16 cellular contexts compared by ENCODE assay signal in the genomic region with DNA sequence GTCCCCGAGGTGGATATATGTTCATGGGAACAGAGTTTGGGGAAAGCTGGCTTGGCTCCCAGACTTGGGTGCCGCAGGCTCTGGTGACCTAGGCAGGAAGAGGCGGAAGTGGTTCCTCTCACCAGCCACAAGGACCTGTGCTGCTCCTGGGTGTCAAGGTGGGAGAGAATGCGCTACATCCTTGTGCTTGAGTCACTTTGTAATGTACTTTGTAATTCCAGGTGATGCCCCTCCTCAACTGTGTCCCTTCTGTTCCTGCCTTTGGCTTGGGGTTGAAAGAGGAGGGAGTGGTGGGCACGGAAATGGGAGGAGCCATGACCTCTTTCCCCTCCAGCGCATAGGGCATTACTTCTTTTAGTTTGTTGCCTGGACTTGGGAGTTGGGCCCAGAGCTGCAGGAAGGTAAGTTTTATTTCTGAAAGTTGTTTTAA. TPM values are rescaled to one million over a fixed set of nuclear protein-coding genes. Genes with fewer than 3 reads are reported as not detected.
A peak's percentile ranks its signal among the peaks of the same experiment; 100 is the strongest.
DNase-seq lines count a peak whose midpoint lies in the region; ATAC-seq and TF ChIP-seq lines count a peak whose summit lies in the region.
"Had no signal": no experiment of that assay in that cellular context is flagged by ENCODE, and none has a peak within 500 bp of the region (broad histone marks: within the 10 kb centered on the region; RNA-seq: fewer than 3 reads in every experiment).

No MANE protein-coding gene starts in this region.

- CTCF ChIA-PET in Panc1 (lab: Charles Lee) = interaction anchor here (0.5 kb wide), 1 partner anchor 19 kb away, joined by 8 read pairs; no protein-coding TSS in a partner anchor
- CTCF ChIA-PET in naive thymus-derived CD4-positive, alpha-beta T cell (lab: Charles Lee) = no interaction called here

- H3K9me3 ChIP-seq in BE2C (no peaks in the 10 kb centered on the region), Panc1 (ENCODE audit: control insufficient read depth, insufficient read depth, low read depth, low read length) (no peaks in the 10 kb centered on the region), esophagus muscularis mucosa (no peaks in the 10 kb centered on the region), SJCRH30 (replicated peaks) (no peaks in the 10 kb centered on the region)
- H3K9me3 ChIP-seq in naive thymus-derived CD4-positive, alpha-beta T cell (ENCODE audit: control insufficient read depth in 2 of 3, low read length in 3 of 3) = no peaks in the 10 kb centered on the region

- no peak for TF ChIP-seq EP300 in esophagus muscularis mucosa (IDR thresholded peaks at IDR 0.05)

- POLR2A ChIA-PET in Panc1 (lab: Charles Lee) = no interaction called here
- POLR2A ChIA-PET in naive thymus-derived CD4-positive, alpha-beta T cell (lab: Charles Lee) = interaction anchor here (1.0 to 2.4 kb wide), 3 partner anchors 12 to 94 kb away, joined by 3 to 11 read pairs (median 6); no protein-coding TSS in a partner anchor

- in situ Hi-C loops in Panc1 (cut with HindIII; ENCODE audit: low pct_unique_long_range_greater_than_20kb, low sequenced_read_pairs) = no loop called here

- H3K4me3 ChIP-seq in BE2C (ENCODE audit: low read depth, low read length) (no peak overlapping the region), Panc1 (ENCODE audit: low read depth in 2 of 2, low read length in 2 of 2) (peak overlapping the region in 1 of 2 experiments; percentile 29; a peak in 2 of 4 replicates), esophagus muscularis mucosa (peak overlapping the region; percentile 23 to 36 (median 29)), SJCRH30 (no peak overlapping the region)
- no peak overlapping the region for H3K4me3 ChIP-seq in naive thymus-derived CD4-positive, alpha-beta T cell (ENCODE audit: low read length)
- H3K4me3 ChIP-seq: GM23248 had no signal

- H3K36me3 Mint-ChIP-seq in naive thymus-derived CD4-positive, alpha-beta T cell = peaks cover 0 to 29% (median 9%) of the 10 kb centered on the region in 5 donors

- H3K9me3 Mint-ChIP-seq in naive thymus-derived CD4-positive, alpha-beta T cell = no peaks in the 10 kb centered on the region
- H3K9me3 Mint-ChIP-seq: activated T-helper 1 cell treated with anti-CD3 and anti-CD28 coated beads, Interleukin-12 subunit alpha, Interleukin-12 subunit beta, Interleukin-2, Interleukin-4 antibody, amounts not matched to agents 30 ng/mL and 10 ng/mL and 1 ng/mL, durations not matched to agents 14 hours and 24 hours and 36 hours; brain had no signal

- intact Hi-C loops in Panc1 (cut with micrococcal nuclease; ENCODE audit: unreplicated experiment) = no loop called here
- intact Hi-C loops in esophagus muscularis mucosa (cut with DNase I) = no loop called here
- intact Hi-C loops in naive thymus-derived CD4-positive, alpha-beta T cell (cut with micrococcal nuclease) = no loop called here

- TF ChIP-seq POLR2A in esophagus muscularis mucosa (IDR thresholded peaks at IDR 0.05; ENCODE audit: low read depth) = no peak

- peak; percentile 56 for ATAC-seq in Panc1
- ATAC-seq in naive thymus-derived CD4-positive, alpha-beta T cell = no peak

- H3K27me3 Mint-ChIP-seq in naive thymus-derived CD4-positive, alpha-beta T cell = no peaks in the 10 kb centered on the region
- H3K27me3 Mint-ChIP-seq: brain had no signal

- no peaks in the 10 kb centered on the region for H3K36me3 ChIP-seq in BE2C
- no peaks in the 10 kb centered on the region for H3K36me3 ChIP-seq in Panc1 (ENCODE audit: control insufficient read depth, insufficient read depth, low read length)
- no peaks in the 10 kb centered on the region for H3K36me3 ChIP-seq in esophagus muscularis mucosa
- no peaks in the 10 kb centered on the region for H3K36me3 ChIP-seq in naive thymus-derived CD4-positive, alpha-beta T cell (ENCODE audit: control insufficient read depth in 2 of 3, insufficient read depth in 3 of 3, low read length in 3 of 3)
- H3K36me3 ChIP-seq in SJCRH30 = no peaks in the 10 kb centered on the region

- WGBS in esophagus muscularis mucosa = 60% methylated on average over 6 of the region's 6 CpGs

- H3K4me1 ChIP-seq in BE2C (peaks cover 17% of the 10 kb centered on the region), Panc1 (ENCODE audit: control insufficient read depth, insufficient read depth, low read length) (peaks cover 33% of the 10 kb centered on the region), esophagus muscularis mucosa (peaks cover 27 to 53% (median 45%) of the 10 kb centered on the region in 4 donors), SJCRH30 (peaks cover 12% of the 10 kb centered on the region)
- H3K4me1 ChIP-seq in naive thymus-derived CD4-positive, alpha-beta T cell (ENCODE audit: control insufficient read depth in 2 of 2, insufficient read depth in 2 of 2, low read length in 2 of 2) = peaks cover 22 to 43% of the 10 kb centered on the region in 2 donors

- BruUV-seq in Panc1 (replicated peaks; lab: Mats Ljungman, UMichigan) = no TSS peak

- peak overlapping the region in 7 of 10 donors; percentile 5 to 71 (median 39) for H3K4me3 Mint-ChIP-seq in naive thymus-derived CD4-positive, alpha-beta T cell
- H3K4me3 Mint-ChIP-seq: activated T-helper 1 cell treated with anti-CD3 and anti-CD28 coated beads, Interleukin-12 subunit alpha, Interleukin-12 subunit beta, Interleukin-2, Interleukin-4 antibody, amounts not matched to agents 30 ng/mL and 10 ng/mL and 1 ng/mL, durations not matched to agents 14 hours and 24 hours and 36 hours; brain had no signal

- H3K27ac Mint-ChIP-seq in naive thymus-derived CD4-positive, alpha-beta T cell = peak overlapping the region in 8 of 9 donors; percentile 26 to 93 (median 78)
- H3K27ac Mint-ChIP-seq: activated T-helper 1 cell treated with anti-CD3 and anti-CD28 coated beads, Interleukin-12 subunit alpha, Interleukin-12 subunit beta, Interleukin-2, Interleukin-4 antibody, amounts not matched to agents 30 ng/mL and 10 ng/mL and 1 ng/mL, durations not matched to agents 14 hours and 24 hours and 36 hours; brain had no signal

- H3K27ac ChIP-seq in Panc1 (ENCODE audit: low read length) (peak overlapping the region; percentile 51), esophagus muscularis mucosa (replicated peaks in 1 of 4) (peak overlapping the region in 2 of 4 donors; percentile 44 to 59), SJCRH30 (no peak overlapping the region)
- H3K27ac ChIP-seq in naive thymus-derived CD4-positive, alpha-beta T cell (ENCODE audit: low read depth, low read length) = no peak overlapping the region
- H3K27ac ChIP-seq: GM23248 had no signal

- peaks cover 24 to 80% (median 75%) of the 10 kb centered on the region in 7 donors for H3K4me1 Mint-ChIP-seq in naive thymus-derived CD4-positive, alpha-beta T cell

- H3K27me3 ChIP-seq in BE2C (no peaks in the 10 kb centered on the region), Panc1 (ENCODE audit: control insufficient read depth, insufficient read depth, low read length) (no peaks in the 10 kb centered on the region), esophagus muscularis mucosa (no peaks in the 10 kb centered on the region), SJCRH30 (no peaks in the 10 kb centered on the region)
- no peaks in the 10 kb centered on the region for H3K27me3 ChIP-seq in naive thymus-derived CD4-positive, alpha-beta T cell (ENCODE audit: control insufficient read depth in 2 of 2, insufficient read depth in 2 of 2, low read length in 2 of 2)

- no peak for TF ChIP-seq CTCF in BE2C (IDR thresholded peaks at IDR 0.05; ENCODE audit: low read depth, low read length)
- no peak for TF ChIP-seq CTCF in Panc1 (IDR thresholded peaks at IDR 0.05)
- TF ChIP-seq CTCF in esophagus muscularis mucosa (IDR thresholded peaks at IDR 0.05) = no peak

- DNase-seq in BE2C = peak; percentile 32
- DNase-seq in Panc1 (ENCODE audit: low read depth, low spot score) = no peak
- no peak for DNase-seq in esophagus muscularis mucosa (ENCODE audit: extremely low spot score)
- DNase-seq in naive thymus-derived CD4-positive, alpha-beta T cell = no peak
- no peak for DNase-seq in HCEC 1CT
- no peak for DNase-seq in SJCRH30
- DNase-seq in activated gamma-delta T cell treated with Interleukin-2 at 50 U/mL for 16 hours = no peak
- DNase-seq in glomerular visceral epithelial cell (ENCODE audit: extremely low spot score) = no peak
- DNase-seq: activated CD4-positive, alpha-beta T cell treated with anti-CD3 and anti-CD28 coated beads, Interleukin-2, amount 50 U/mL, for 1 hour; GM23248; MV-4-11; posterior cingulate gyrus; stimulated activated CD4-positive, alpha-beta T cell treated with anti-CD3 and anti-CD28 coated beads, Interleukin-2, amount 100 ng/mL, for 24 hours; T-helper 1 cell had no signal

RNA-seq across cellular contexts. Expression of a gene that starts 10.9 kb away (rescaled TPM):
- 13.4 TPM for polyA plus RNA-seq in BE2C (2012; ENCODE audit: insufficient read depth, insufficient read length, low read depth)
- total RNA-seq in Panc1 (2021; ENCODE audit: unreplicated experiment) (19.7 TPM), esophagus muscularis mucosa (10 to 100 TPM; 11.2 to 31.0 (median 20.8) TPM)
- 23.8 TPM for polyA plus RNA-seq in Panc1 (2012; ENCODE audit: insufficient read length)
- 10 to 100 TPM; 11.7 to 57.2 (median 38.0) TPM for total RNA-seq in naive thymus-derived CD4-positive, alpha-beta T cell
- polyA plus RNA-seq in naive thymus-derived CD4-positive, alpha-beta T cell = 1 to 10 TPM; 5.3 to 9.0 TPM
- total RNA-seq in SJCRH30 (2014; rRNA removed; shearing (Covaris generic)) = 15.8 and 17.5 TPM in 2 replicates

Comparison
In these comparisons a context has a peak if more than half of its experiments do, and no peak if none do; other contexts are left out.
1. H3K4me3 ChIP-seq: peak in esophagus muscularis mucosa (4 of 4); none in BE2C (single experiment), naive thymus-derived CD4-positive, alpha-beta T cell (single experiment) and SJCRH30 (single experiment).